In the genomic region with DNA sequence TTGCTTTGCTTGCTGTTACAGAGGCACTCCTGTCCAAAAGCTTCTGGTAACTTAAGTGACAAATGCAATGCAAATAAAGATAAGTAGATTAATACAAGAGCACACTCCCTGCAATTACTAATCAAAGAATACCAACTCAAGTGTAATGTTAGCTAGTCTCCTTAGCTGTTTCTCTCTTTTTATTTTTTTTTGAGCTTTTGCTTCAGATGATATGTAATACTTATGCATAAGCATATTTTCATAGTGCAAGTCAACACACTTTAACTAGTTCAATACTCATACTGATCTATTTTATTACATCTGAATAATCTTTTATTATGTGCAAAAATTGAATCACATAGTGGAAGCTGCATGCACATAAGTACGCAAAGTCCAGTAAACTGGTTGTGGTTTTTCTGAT, we compare ENCODE assay signal across 13 cellular contexts. TPM values are rescaled to one million over a fixed set of nuclear protein-coding genes. Genes with fewer than 3 reads are reported as not detected.
DNase-seq lines count a peak whose midpoint lies in the region; ATAC-seq, FAIRE-seq and TF ChIP-seq lines count a peak whose summit lies in the region.
"Had no signal": no experiment of that assay in that cellular context is flagged by ENCODE, and none has a peak within 500 bp of the region (broad histone marks: within the 10 kb centered on the region; RNA-seq: fewer than 3 reads in every experiment).

No MANE protein-coding gene starts in this region.

- CTCF ChIA-PET in Caco-2 (lab: Charles Lee): no interaction called here

- H3K27ac Mint-ChIP-seq in Caco-2 (ENCODE audit: unreplicated experiment) (no peak overlapping the region), astrocyte (ENCODE audit: unreplicated experiment) (no peak overlapping the region), mesothelial cell of epicardium (peak overlapping the region; percentile 31)
- H3K27ac Mint-ChIP-seq: activated naive CD4-positive, alpha-beta T cell treated with anti-CD3 and anti-CD28 coated beads, Interleukin-2, amount 10 ng/mL, durations not matched to agents 7 days and 5 days; naive B cell; stimulated activated naive B cell treated with anti-CD40 and anti-IgM and Interleukin-4, amounts not matched to agents 10 μg/mL and 1 μg/mL and 100 μg/mL, for 72 hours had no signal

- no peaks in the 10 kb centered on the region for H3K36me3 ChIP-seq in Caco-2 (ENCODE audit: control insufficient read depth, insufficient read depth, low read length)
- H3K36me3 ChIP-seq in astrocyte (ENCODE audit: insufficient read depth, low read length): no peaks in the 10 kb centered on the region
- no peaks in the 10 kb centered on the region for H3K36me3 ChIP-seq in heart right ventricle

- no peak overlapping the region for H3K9ac ChIP-seq in astrocyte (ENCODE audit: low read length)

- H3K27me3 Mint-ChIP-seq in Caco-2 (ENCODE audit: insufficient read depth, unreplicated experiment) (no peaks in the 10 kb centered on the region), astrocyte (ENCODE audit: low read depth, unreplicated experiment) (no peaks in the 10 kb centered on the region), mesothelial cell of epicardium (ENCODE audit: low read depth) (no peaks in the 10 kb centered on the region)
- H3K27me3 Mint-ChIP-seq: activated naive CD4-positive, alpha-beta T cell treated with anti-CD3 and anti-CD28 coated beads, Interleukin-2, amount 10 ng/mL, durations not matched to agents 7 days and 5 days had no signal

- H3K4me1 Mint-ChIP-seq in Caco-2 (ENCODE audit: low read depth, unreplicated experiment) (no peaks in the 10 kb centered on the region), astrocyte (ENCODE audit: low read depth, unreplicated experiment) (peaks cover 7% of the 10 kb centered on the region), mesothelial cell of epicardium (peaks cover 36% of the 10 kb centered on the region)

- no peaks in the 10 kb centered on the region for H3K27me3 ChIP-seq in Caco-2 (replicated peaks; ENCODE audit: control insufficient read depth, insufficient read depth, low read length)
- H3K27me3 ChIP-seq in astrocyte (ENCODE audit: insufficient read depth, low read length): no peaks in the 10 kb centered on the region
- H3K27me3 ChIP-seq in heart right ventricle: no peaks in the 10 kb centered on the region

- H3K9me3 Mint-ChIP-seq in Caco-2 (ENCODE audit: unreplicated experiment) (no peaks in the 10 kb centered on the region), astrocyte (ENCODE audit: unreplicated experiment) (no peaks in the 10 kb centered on the region), mesothelial cell of epicardium (peaks cover 4% of the 10 kb centered on the region)
- H3K9me3 Mint-ChIP-seq: activated naive CD4-positive, alpha-beta T cell treated with anti-CD3 and anti-CD28 coated beads, Interleukin-2, amount 10 ng/mL, durations not matched to agents 7 days and 5 days; naive B cell; stimulated activated naive B cell treated with anti-CD40 and anti-IgM and Interleukin-4, amounts not matched to agents 10 μg/mL and 1 μg/mL and 100 μg/mL, for 72 hours had no signal

- H3K4me3 ChIP-seq in Caco-2 (ENCODE audit: low read depth, low read length) (no peak overlapping the region), HFF-Myc (replicated peaks; ENCODE audit: low read depth, low read length) (peak overlapping the region; percentile 61), astrocyte (ENCODE audit: insufficient read depth, low read depth, low read length) (peak overlapping the region; percentile 34), heart right ventricle (no peak overlapping the region)

- peaks cover 35% of the 10 kb centered on the region for H3K36me3 Mint-ChIP-seq in Caco-2 (ENCODE audit: insufficient read depth, unreplicated experiment)
- H3K36me3 Mint-ChIP-seq in astrocyte (ENCODE audit: low read depth, unreplicated experiment): peaks cover 2% of the 10 kb centered on the region
- peaks cover 4% of the 10 kb centered on the region for H3K36me3 Mint-ChIP-seq in mesothelial cell of epicardium
- H3K36me3 Mint-ChIP-seq: activated naive CD4-positive, alpha-beta T cell treated with anti-CD3 and anti-CD28 coated beads, Interleukin-2, amount 10 ng/mL, durations not matched to agents 7 days and 5 days; naive B cell; stimulated activated naive B cell treated with anti-CD40 and anti-IgM and Interleukin-4, amounts not matched to agents 10 μg/mL and 1 μg/mL and 100 μg/mL, for 72 hours had no signal

- no peaks in the 10 kb centered on the region for H4K20me1 ChIP-seq in astrocyte (ENCODE audit: insufficient read depth, low read length)

- intact Hi-C loops in Caco-2 (cut with micrococcal nuclease; ENCODE audit: unreplicated experiment): no loop called here
- intact Hi-C loops in heart right ventricle (cut with DNase I): no loop called here

- FAIRE-seq in astrocyte (lab: Jason Lieb, UNC): no peak

- no peaks in the 10 kb centered on the region for H3K9me3 ChIP-seq in Caco-2
- H3K9me3 ChIP-seq in astrocyte (ENCODE audit: insufficient read depth, low read depth, low read length): no peaks in the 10 kb centered on the region
- H3K9me3 ChIP-seq in heart right ventricle: no peaks in the 10 kb centered on the region

- H3K79me2 ChIP-seq in astrocyte (ENCODE audit: insufficient read depth, low read length): peaks cover 40% of the 10 kb centered on the region

- DNase-seq in Caco-2: no peak
- DNase-seq in HFF-Myc (ENCODE audit: extremely low read depth, low read depth): no peak
- no peak for DNase-seq in astrocyte (ENCODE audit: low read depth)
- no peak for DNase-seq in mesothelial cell of epicardium (ENCODE audit: low spot score in 2 of 2, unreplicated experiment in 2 of 2)
- no peak for DNase-seq in heart right ventricle
- no peak for DNase-seq in activated CD4-positive, CD25-positive, alpha-beta regulatory T cell (lab: John Stamatoyannopoulos, UW)
- DNase-seq: activated CD4-positive, CD25-positive, alpha-beta regulatory T cell treated with anti-CD3 and anti-CD28 coated beads, Interleukin-2, amount 50 U/mL, for 72 hours; activated naive CD4-positive, alpha-beta T cell treated with anti-CD3 and anti-CD28 coated beads, Interleukin-2, amount 10 ng/mL, durations not matched to agents 7 days and 5 days; naive B cell; NCI-H1694; stimulated activated CD4-positive, alpha-beta T cell treated with anti-CD3 and anti-CD28 coated beads, Interleukin-15, amount 100 ng/mL, for 24 hours; stimulated activated naive B cell treated with anti-CD40 and anti-IgM and Interleukin-4, amounts not matched to agents 10 μg/mL and 1 μg/mL and 100 μg/mL, for 72 hours had no signal

- no peak for TF ChIP-seq CTCF in Caco-2 (IDR thresholded peaks at IDR 0.05; ENCODE audit: insufficient read depth in 1 of 2, low read depth in 1 of 2, low read length in 1 of 2, severe bottlenecking in 1 of 2, unreplicated experiment in 1 of 2)
- TF ChIP-seq CTCF in HFF-Myc (IDR thresholded peaks at IDR 0.05; ENCODE audit: low read depth, low read length, missing control alignments): no peak
- TF ChIP-seq CTCF in astrocyte (IDR thresholded peaks at IDR 0.05; ENCODE audit: insufficient read depth, low read depth, low read length): no peak
- no peak for TF ChIP-seq CTCF in mesothelial cell of epicardium (IDR thresholded peaks at IDR 0.05; ENCODE audit: unreplicated experiment)
- TF ChIP-seq CTCF in heart right ventricle (IDR thresholded peaks at IDR 0.05): no peak

- H3K4me1 ChIP-seq in Caco-2 (peaks cover 20% of the 10 kb centered on the region), astrocyte (ENCODE audit: insufficient read depth, low read length) (peaks cover 23% of the 10 kb centered on the region), heart right ventricle (peaks cover 0 to 19% (median 0%) of the 10 kb centered on the region in 9 donors)

- H3K27ac ChIP-seq in astrocyte (ENCODE audit: low read depth, low read length) (peak overlapping the region; percentile 1), heart right ventricle (no peak overlapping the region)

- peak overlapping the region; percentile 85 for H3K4me2 ChIP-seq in astrocyte (ENCODE audit: low read length)

- WGBS in heart right ventricle, 2 donors: 0% methylated on average over 1 of the region's 1 CpG

- no TSS peak for BruUV-seq in Caco-2 (replicated peaks; lab: Mats Ljungman, UMichigan)

- POLR2A ChIA-PET in Caco-2 (lab: Charles Lee): no interaction called here

- H2AFZ ChIP-seq in astrocyte (ENCODE audit: low read depth, low read length): no peak overlapping the region

- ATAC-seq in heart right ventricle (no peak), HG03442 (IDR thresholded peaks at IDR 0.05; ENCODE audit: unreplicated experiment) (no peak)
- ATAC-seq: stimulated activated naive B cell treated with anti-CD40 and anti-IgM and Interleukin-4, amounts not matched to agents 10 μg/mL and 1 μg/mL and 100 μg/mL, for 72 hours had no signal

- peak overlapping the region; percentile 82 for H3K4me3 Mint-ChIP-seq in Caco-2 (ENCODE audit: unreplicated experiment)
- H3K4me3 Mint-ChIP-seq in astrocyte (ENCODE audit: unreplicated experiment): peak overlapping the region; percentile 98
- H3K4me3 Mint-ChIP-seq in mesothelial cell of epicardium: no peak overlapping the region
- H3K4me3 Mint-ChIP-seq: activated naive CD4-positive, alpha-beta T cell treated with anti-CD3 and anti-CD28 coated beads, Interleukin-2, amount 10 ng/mL, durations not matched to agents 7 days and 5 days; naive B cell; stimulated activated naive B cell treated with anti-CD40 and anti-IgM and Interleukin-4, amounts not matched to agents 10 μg/mL and 1 μg/mL and 100 μg/mL, for 72 hours had no signal

RNA-seq across cellular contexts. Expression of a gene that starts 2.7 kb away (rescaled TPM):
- total RNA-seq in Caco-2 (2022): 32.9 and 41.1 TPM in 2 replicates
- 33.1 and 33.8 TPM in 2 replicates for total RNA-seq in astrocyte
- 2.8 to 3.4 TPM (median 3.0 TPM) in 3 replicates for total RNA-seq in mesothelial cell of epicardium
- total RNA-seq in heart right ventricle: 1 to 10 TPM in 2 of 10 donors, under 1 TPM in 8; 0.05 to 1.2 (median 0.15) TPM
- under 1 TPM; 0.07 to 0.09 TPM for polyA plus RNA-seq in heart right ventricle

Comparison
In these comparisons a context has a peak if more than half of its experiments do, and no peak if none do; other contexts are left out.
1. H3K4me3 ChIP-seq: peak in HFF-Myc (single experiment) and astrocyte (single experiment); none in Caco-2 (single experiment) and heart right ventricle (0 of 10).